ENCODE assay signal across 8 cellular contexts in the genomic region with DNA sequence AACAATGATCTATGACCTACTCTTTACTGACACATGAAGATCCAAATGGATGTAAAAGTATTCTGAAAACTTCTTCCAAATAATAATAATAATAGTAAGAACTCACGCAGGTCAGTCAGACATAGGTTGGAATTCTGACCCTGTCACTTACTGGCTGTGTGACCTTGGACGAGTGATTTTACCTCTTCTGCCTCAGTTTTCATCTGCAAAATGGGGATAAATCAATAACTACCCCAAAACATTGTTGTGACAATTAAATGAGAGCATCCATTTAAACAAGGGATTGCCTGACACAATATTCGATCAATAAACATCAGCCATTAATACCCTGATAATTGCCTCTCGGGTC. TPM values are rescaled to one million over a fixed set of nuclear protein-coding genes. Genes with fewer than 3 reads are reported as not detected.
DNase-seq lines count a peak whose midpoint lies in the region; ATAC-seq and TF ChIP-seq lines count a peak whose summit lies in the region.

No MANE protein-coding gene starts in this region.

- peaks cover 9 to 24% (median 13%) of the 10 kb centered on the region in 3 donors for H3K4me1 ChIP-seq in skeletal muscle tissue (ENCODE audit: control insufficient read depth in 3 of 3, insufficient read depth in 3 of 3, low read length in 3 of 3)

- peaks cover 7% of the 10 kb centered on the region for H3K9me3 Mint-ChIP-seq in glutamatergic neuron (ENCODE audit: unreplicated experiment)

- peaks cover 4% of the 10 kb centered on the region for H3K4me1 Mint-ChIP-seq in glutamatergic neuron (ENCODE audit: low read depth, unreplicated experiment)

- no peak for DNase-seq in H7
- DNase-seq in WERI-Rb-1 = no peak
- DNase-seq in glutamatergic neuron = no peak
- DNase-seq in NCI-H1694 treated with DMSO at 0.1 percent for 48 hours (lab: John Stamatoyannopoulos, UW) = no peak
- DNase-seq in stimulated activated CD4-positive, alpha-beta T cell treated with anti-CD3 and anti-CD28 coated beads, Interleukin-4, amount 100 ng/mL, for 4 hours = no peak
- DNase-seq in stimulated activated CD4-positive, alpha-beta T cell treated with anti-CD3 and anti-CD28 coated beads, Interleukin-4, amount 100 ng/mL, for 24 hours = no peak

- no peak for ATAC-seq in HG03175 (IDR thresholded peaks at IDR 0.05; ENCODE audit: unreplicated experiment)

- peaks cover 3% of the 10 kb centered on the region for H3K27me3 Mint-ChIP-seq in glutamatergic neuron (ENCODE audit: unreplicated experiment)

- H3K36me3 Mint-ChIP-seq in glutamatergic neuron (ENCODE audit: unreplicated experiment) = no peaks in the 10 kb centered on the region

- peak overlapping the region; percentile 98 for H3K4me3 Mint-ChIP-seq in glutamatergic neuron (ENCODE audit: unreplicated experiment)

- peak overlapping the region; percentile 78; the same call in 1 of the 2 replicates for H3K27ac ChIP-seq in WERI-Rb-1
- peak overlapping the region; percentile 73 for H3K27ac ChIP-seq in skeletal muscle tissue (ENCODE audit: low read depth, low read length)

- H3K27ac Mint-ChIP-seq in glutamatergic neuron (ENCODE audit: unreplicated experiment) = peak overlapping the region; percentile 84

- H3K9me3 ChIP-seq in WERI-Rb-1 (ENCODE audit: severe bottlenecking) (no peaks in the 10 kb centered on the region), skeletal muscle tissue (ENCODE audit: control insufficient read depth in 3 of 3, low read length in 3 of 3) (no peaks in the 10 kb centered on the region)

- no peaks in the 10 kb centered on the region for H3K36me3 ChIP-seq in H7 (replicated peaks; ENCODE audit: control insufficient read depth, insufficient read depth, low read length)
- no peaks in the 10 kb centered on the region for H3K36me3 ChIP-seq in WERI-Rb-1
- H3K36me3 ChIP-seq in skeletal muscle tissue (ENCODE audit: control insufficient read depth in 3 of 3, insufficient read depth in 3 of 3, low read length in 3 of 3) = peaks cover 0 to 4% (median 2%) of the 10 kb centered on the region in 3 donors

- peak overlapping the region; percentile 95 for H3K4me3 ChIP-seq in H7 (ENCODE audit: insufficient read depth, low read depth, low read length)
- H3K4me3 ChIP-seq in WERI-Rb-1 (ENCODE audit: low read depth, low read length) = peak overlapping the region; percentile 96
- peak overlapping the region; percentile 71 to 90 (median 86) for H3K4me3 ChIP-seq in skeletal muscle tissue (ENCODE audit: low read length in 3 of 3)

- TF ChIP-seq CTCF in WERI-Rb-1 (IDR thresholded peaks at IDR 0.05; ENCODE audit: low read depth, low read length) (no peak), glutamatergic neuron (IDR thresholded peaks at IDR 0.05; ENCODE audit: partially characterized antibody, unreplicated experiment) (no peak)

- H3K27me3 ChIP-seq in H7 (ENCODE audit: control insufficient read depth, insufficient read depth, low read length) (peaks cover 7% of the 10 kb centered on the region; the same call in 1 of the 2 replicates), WERI-Rb-1 (ENCODE audit: insufficient read depth, low read depth, severe bottlenecking) (no peaks in the 10 kb centered on the region), skeletal muscle tissue (ENCODE audit: control insufficient read depth in 3 of 3, insufficient read depth in 3 of 3, low read length in 3 of 3) (no peaks in the 10 kb centered on the region)

- peak overlapping the region; percentile 84 to 89 (median 86) for H3K9ac ChIP-seq in skeletal muscle tissue (ENCODE audit: low read depth in 1 of 3, low read length in 3 of 3)

RNA-seq across cellular contexts. Expression of gene MECR, which starts 0.6 kb away (rescaled TPM):
- 62.1 and 71.1 TPM in 2 replicates for total RNA-seq in H7 (2014; rRNA removed; shearing (Covaris generic))
- total RNA-seq in glutamatergic neuron (ENCODE audit: unreplicated experiment) (21.4 TPM), skeletal muscle tissue (25.1 TPM)

RNA-seq across cellular contexts. Expression of gene PTPRU, which starts 6.1 kb away (rescaled TPM):
- total RNA-seq in H7 (2014; rRNA removed; shearing (Covaris generic)) = 24.6 and 28.6 TPM in 2 replicates
- total RNA-seq in glutamatergic neuron (ENCODE audit: unreplicated experiment) (92.5 TPM), skeletal muscle tissue (27.1 TPM)

RNA-seq across cellular contexts. Expression of gene SRSF4, which starts 48.5 kb away (rescaled TPM):
- total RNA-seq in H7 (2014; rRNA removed; shearing (Covaris generic)) = 62.5 and 76.6 TPM in 2 replicates
- 69.0 TPM for total RNA-seq in glutamatergic neuron (ENCODE audit: unreplicated experiment)
- total RNA-seq in skeletal muscle tissue = 39.1 TPM
